ENCODE assay signal across 25 cellular contexts in the genomic region with DNA sequence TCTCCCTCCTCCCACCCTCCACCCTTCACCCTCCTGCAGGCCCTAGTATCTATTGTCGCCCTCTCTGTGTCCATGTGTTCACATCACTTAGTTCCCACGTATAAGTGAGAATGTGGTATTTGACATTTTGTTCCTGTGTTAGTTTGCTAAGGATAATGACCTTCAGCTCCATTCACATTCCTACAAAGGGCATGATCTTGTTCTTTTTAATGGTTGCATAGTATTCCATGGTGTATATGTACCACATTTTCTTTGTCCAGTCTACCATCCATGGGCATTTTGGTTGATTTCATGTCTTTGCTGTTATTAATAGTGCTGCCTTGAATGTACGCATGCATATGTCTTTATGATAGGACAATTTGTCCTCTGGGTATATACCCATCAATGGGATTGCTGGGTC. TPM values are rescaled to one million over a fixed set of nuclear protein-coding genes. Genes with fewer than 3 reads are reported as not detected.
DNase-seq lines count a peak whose midpoint lies in the region; ATAC-seq, FAIRE-seq and TF ChIP-seq lines count a peak whose summit lies in the region.
"Had no signal": no experiment of that assay in that cellular context is flagged by ENCODE, and none has a peak within 500 bp of the region (broad histone marks: within the 10 kb centered on the region; RNA-seq: fewer than 3 reads in every experiment).

No MANE protein-coding gene starts in this region.

- H3K27me3 ChIP-seq in bronchial epithelial cell (ENCODE audit: control insufficient read depth, insufficient read depth, low read length): no peaks in the 10 kb centered on the region
- H3K27me3 ChIP-seq: BE2C; BLaER1 treated with 17β-estradiol and CSF1 and Interleukin-3, amounts not matched to agents 10 nM and 100 nM had no signal

- H3K9me3 ChIP-seq in A549: no peaks in the 10 kb centered on the region
- no peaks in the 10 kb centered on the region for H3K9me3 ChIP-seq in HEK293 (ENCODE audit: control insufficient read depth, insufficient read depth, low read depth, low read length)
- H3K9me3 ChIP-seq: BE2C; BLaER1 treated with 17β-estradiol and CSF1 and Interleukin-3, amounts not matched to agents 10 nM and 100 nM had no signal

- H3K4me1 ChIP-seq in A549 (peaks cover 9% of the 10 kb centered on the region), HEK293 (ENCODE audit: control insufficient read depth, insufficient read depth, low read length) (no peaks in the 10 kb centered on the region)
- H3K4me1 ChIP-seq: BE2C; BLaER1 treated with 17β-estradiol and CSF1 and Interleukin-3, amounts not matched to agents 10 nM and 100 nM had no signal

- TF ChIP-seq RAD21 in A549 (conservative IDR thresholded peaks at IDR 0.05 in 1 of 2, IDR thresholded peaks at IDR 0.05 in 1 of 2): no peak

- TF ChIP-seq EP300 in A549 (IDR thresholded peaks at IDR 0.05): no peak

- H3K36me3 ChIP-seq in HEK293 (ENCODE audit: control insufficient read depth in 2 of 2, insufficient read depth in 1 of 2, low read length in 2 of 2): no peaks in the 10 kb centered on the region
- no peaks in the 10 kb centered on the region for H3K36me3 ChIP-seq in bronchial epithelial cell (ENCODE audit: control insufficient read depth, insufficient read depth, low read length)
- H3K36me3 ChIP-seq: BE2C; BLaER1 treated with 17β-estradiol and CSF1 and Interleukin-3, amounts not matched to agents 10 nM and 100 nM had no signal

- no peak overlapping the region for H3K4me2 ChIP-seq in A549
- H3K4me2 ChIP-seq: BLaER1 treated with 17β-estradiol and CSF1 and Interleukin-3, amounts not matched to agents 10 nM and 100 nM had no signal

- CTCF ChIA-PET in A549 (lab: Yijun Ruan, JAX) (no interaction called here), HEK293 (lab: Yijun Ruan, JAX) (no interaction called here)

- POLR2A ChIA-PET in A549 (lab: Yijun Ruan, JAX): no interaction called here
- POLR2A ChIA-PET in HEK293 (lab: Yijun Ruan, JAX): no interaction called here

- DNase-seq in A549 (ENCODE audit: low read depth in 1 of 2, low spot score in 1 of 2) (no peak), bronchial epithelial cell (ENCODE audit: low read depth) (no peak), GM19239 (ENCODE audit: insufficient read length, low spot score) (no peak)
- DNase-seq: ACHN; AML-193; BE2C; CD4-positive, alpha-beta T cell; CD8-positive, alpha-beta memory T cell; DMS 273 treated with DMSO at 0.1 percent for 48 hours; DMS79; EL; GDM1; GM23248; H9; HFFc6 had no signal

- no peak for ATAC-seq in A549
- no peak for ATAC-seq in GM18861 (IDR thresholded peaks at IDR 0.05; ENCODE audit: unreplicated experiment)
- ATAC-seq in GM19023 (IDR thresholded peaks at IDR 0.05; ENCODE audit: unreplicated experiment): no peak
- ATAC-seq: GM12878, HCT116 had no signal

- no peak for TF ChIP-seq POLR2A in A549 (IDR thresholded peaks at IDR 0.05; ENCODE audit: low read length)

- FAIRE-seq in A549 (lab: Jason Lieb, UNC): peak; percentile 54
- FAIRE-seq in bronchial epithelial cell (lab: Jason Lieb, UNC): peak; percentile 70
- no peak for FAIRE-seq in GM19239 (lab: Jason Lieb, UNC)
- FAIRE-seq: D721Med, GM12878, H1 had no signal

- no peak overlapping the region for H3K27ac ChIP-seq in A549
- no peak overlapping the region for H3K27ac ChIP-seq in HEK293 (ENCODE audit: extremely low read depth, low read depth, low read length)
- H3K27ac ChIP-seq: 22Rv1; BLaER1 treated with 17β-estradiol and CSF1 and Interleukin-3, amounts not matched to agents 10 nM and 100 nM; GM23248 had no signal

- WGBS in A549 (ENCODE audit: missing lambda C conversion rate): 84% methylated on average over 3 of the region's 3 CpGs

- TF ChIP-seq CTCF in A549 (IDR thresholded peaks at IDR 0.05) (no peak), HEK293 (tag by site-specific recombination; IDR thresholded peaks at IDR 0.05) (no peak), bronchial epithelial cell (IDR thresholded peaks at IDR 0.05; ENCODE audit: insufficient read depth, low read length, severe bottlenecking) (no peak)

- H3K4me3 ChIP-seq in A549 (no peak overlapping the region), HEK293 (ENCODE audit: low read depth, low read length) (no peak overlapping the region), bronchial epithelial cell (ENCODE audit: low read depth, low read length) (no peak overlapping the region)
- H3K4me3 ChIP-seq: BLaER1 treated with 17β-estradiol and CSF1 and Interleukin-3, amounts not matched to agents 10 nM and 100 nM; GM12878; GM23248 had no signal

TF ChIP-seq in A549, 52 proteins besides CTCF, POLR2A, EP300 and RAD21:
- TF ChIP-seq CBX2 (IDR thresholded peaks at IDR 0.05; ENCODE audit: borderline replicate concordance, low read depth) (no peak), PBX3 (IDR thresholded peaks at IDR 0.05) (no peak), JUNB (IDR thresholded peaks at IDR 0.05) (no peak), NPAS2 (CRISPR knock-in tag; IDR thresholded peaks at IDR 0.05; ENCODE audit: borderline replicate concordance) (no peak), CEBPB (IDR thresholded peaks at IDR 0.05) (no peak)

TF ChIP-seq in HEK293, 187 proteins besides CTCF, POLR2A, EP300 and RAD21:
- no peak for TF ChIP-seq ZNF48 (tag by site-specific recombination; IDR thresholded peaks at IDR 0.05)
- TF ChIP-seq ZNF274 (IDR thresholded peaks at IDR 0.05; ENCODE audit: low read length): no peak
- no peak for TF ChIP-seq ZNF274 (tag by site-specific recombination; IDR thresholded peaks at IDR 0.05; ENCODE audit: borderline replicate concordance)
- TF ChIP-seq ZNF114 (tag by site-specific recombination; IDR thresholded peaks at IDR 0.05): no peak
- TF ChIP-seq ZNF561 (tag by site-specific recombination; IDR thresholded peaks at IDR 0.05; ENCODE audit: borderline replicate concordance): no peak
- TF ChIP-seq ZNF785 (tag by site-specific recombination; IDR thresholded peaks at IDR 0.05): no peak
- no peak for TF ChIP-seq ZSCAN23 (tag by site-specific recombination; IDR thresholded peaks at IDR 0.05)
- TF ChIP-seq ZNF146 (tag by site-specific recombination; IDR thresholded peaks at IDR 0.05): peak; percentile 94
- TF ChIP-seq ZNF580 (tag by site-specific recombination; IDR thresholded peaks at IDR 0.05): peak; percentile 60; the same call in 1 of the 2 replicates
- no peak for TF ChIP-seq ZNF394 (tag by site-specific recombination; IDR thresholded peaks at IDR 0.05; ENCODE audit: borderline replicate concordance)
- TF ChIP-seq HOXA7 (CRISPR knock-in tag; IDR thresholded peaks at IDR 0.05; ENCODE audit: borderline replicate concordance): no peak

RNA-seq across cellular contexts. Expression of gene C12orf71, which starts 29.6 kb away (rescaled TPM):
- polyA plus RNA-seq in A549 (2011; rRNA removed) (not detected in 2 replicates), A549 (2017; fragmentation: RNase III; extraction: RNeasy Plus Mini Kit Qiagen cat#74134 plus additional on column Dnase treatment) (not detected in 3 replicates)
- polyA plus RNA-seq in A549 (2012; cell fraction: cytosol; rRNA removed): not detected in 2 replicates
- polyA plus RNA-seq in A549 (2012; cell fraction: nucleus; rRNA removed): not detected in 2 replicates
- not detected in 2 replicates for polyA minus RNA-seq in A549 (2011; rRNA and poly(A)+ RNA removed)
- total RNA-seq in bronchial epithelial cell: not detected in 2 replicates
- total RNA-seq: CD4-positive, alpha-beta T cell; CD8-positive, alpha-beta memory T cell; GM12878; GM23248; H1; H9; HFFc6 had no signal
- polyA plus RNA-seq: CD14-positive monocyte; CD8-positive, alpha-beta memory T cell; GM23248; H1 had no signal

RNA-seq across cellular contexts. Expression of gene MED21, which starts 30.4 kb away (rescaled TPM):
- 73.5 and 75.9 TPM in 2 replicates for polyA plus RNA-seq in A549 (2011; rRNA removed)
- 14.6 and 16.6 TPM in 2 replicates for polyA plus RNA-seq in A549 (2012; cell fraction: cytosol; rRNA removed)
- polyA plus RNA-seq in A549 (2012; cell fraction: nucleus; rRNA removed): 4.6 and 7.4 TPM in 2 replicates
- 24.0 to 28.3 TPM (median 26.5 TPM) in 3 replicates for polyA plus RNA-seq in A549 (2017; fragmentation: RNase III; extraction: RNeasy Plus Mini Kit Qiagen cat#74134 plus additional on column Dnase treatment)
- polyA minus RNA-seq in A549 (2011; rRNA and poly(A)+ RNA removed): 94.0 and 111 TPM in 2 replicates
- 73.5 and 82.1 TPM in 2 replicates for total RNA-seq in bronchial epithelial cell

RNA-seq across cellular contexts. Expression of gene TM7SF3, which starts 38.6 kb away (rescaled TPM):
- 177 and 329 TPM in 2 replicates for polyA plus RNA-seq in A549 (2011; rRNA removed)
- 43.6 and 58.2 TPM in 2 replicates for polyA plus RNA-seq in A549 (2012; cell fraction: cytosol; rRNA removed)
- polyA plus RNA-seq in A549 (2012; cell fraction: nucleus; rRNA removed): 32.9 and 45.5 TPM in 2 replicates
- polyA plus RNA-seq in A549 (2017; fragmentation: RNase III; extraction: RNeasy Plus Mini Kit Qiagen cat#74134 plus additional on column Dnase treatment): 67.8 to 68.3 TPM (median 67.9 TPM) in 3 replicates
- polyA minus RNA-seq in A549 (2011; rRNA and poly(A)+ RNA removed): 210 and 236 TPM in 2 replicates
- total RNA-seq in bronchial epithelial cell: 397 and 426 TPM in 2 replicates
